9 cellular contexts compared by ENCODE assay signal in the genomic region with DNA sequence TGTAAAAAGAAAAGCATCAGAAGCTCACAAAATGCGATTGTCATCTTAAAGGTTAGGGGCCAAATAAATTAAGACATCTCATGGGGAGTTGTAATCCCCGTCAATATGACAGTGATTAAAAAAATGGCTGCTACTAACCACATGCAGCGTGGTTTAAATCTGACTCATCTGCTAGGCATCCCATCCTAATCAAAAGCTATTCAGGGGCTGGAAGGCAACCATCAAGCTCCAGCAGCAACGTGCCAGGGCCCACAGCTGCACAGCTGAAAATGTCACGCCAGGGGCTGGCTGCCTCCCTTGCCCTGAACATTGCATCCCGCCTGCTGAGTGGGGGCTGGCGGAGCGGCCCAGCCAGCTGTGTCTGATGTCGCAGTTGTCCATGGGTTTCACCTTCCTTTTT.
A peak's percentile ranks its signal among the peaks of the same experiment; 100 is the strongest.
DNase-seq lines count a peak whose midpoint lies in the region; ATAC-seq and TF ChIP-seq lines count a peak whose summit lies in the region.
"Had no signal": no experiment of that assay in that cellular context is flagged by ENCODE, and none has a peak within 500 bp of the region (broad histone marks: within the 10 kb centered on the region; RNA-seq: fewer than 3 reads in every experiment).

No MANE protein-coding gene starts in this region.

- peak overlapping the region; percentile 27 to 31 for H3K27ac ChIP-seq in ascending aorta
- no peak overlapping the region for H3K27ac ChIP-seq in gastrocnemius medialis

- H3K9me3 ChIP-seq in ascending aorta (no peaks in the 10 kb centered on the region), gastrocnemius medialis (no peaks in the 10 kb centered on the region)

- ATAC-seq in gastrocnemius medialis (peak; percentile 68 to 81), HG03196 (IDR thresholded peaks at IDR 0.05; ENCODE audit: unreplicated experiment) (no peak)

- H3K4me1 ChIP-seq in ascending aorta (no peaks in the 10 kb centered on the region), gastrocnemius medialis (no peaks in the 10 kb centered on the region)

- intact Hi-C loops in ascending aorta (cut with DNase I), result no loop called here
- intact Hi-C loops in gastrocnemius medialis (cut with DNase I; ENCODE audit: low total_unique reads), result no loop called here

- no peak for TF ChIP-seq CTCF in ascending aorta (IDR thresholded peaks at IDR 0.05)
- TF ChIP-seq CTCF in gastrocnemius medialis (IDR thresholded peaks at IDR 0.05 in 4 of 5, conservative IDR thresholded peaks at IDR 0.05 in 1 of 5), result no peak

- H3K27me3 ChIP-seq in ascending aorta (no peaks in the 10 kb centered on the region), gastrocnemius medialis (no peaks in the 10 kb centered on the region)

- TF ChIP-seq POLR2A in gastrocnemius medialis (IDR thresholded peaks at IDR 0.05), result no peak

- H3K4me3 ChIP-seq in ascending aorta (no peak overlapping the region), gastrocnemius medialis (no peak overlapping the region)

- DNase-seq in HCEC 1CT, result peak; percentile 98
- peak in 1 of 2 donors; percentile 66 for DNase-seq in ascending aorta (ENCODE audit: low spot score in 2 of 2)
- DNase-seq in hepatic stellate cell (ENCODE audit: low spot score), result peak; percentile 71
- peak; percentile 37 to 66 for DNase-seq in gastrocnemius medialis
- no peak for DNase-seq in stimulated activated CD4-positive, alpha-beta T cell treated with anti-CD3 and anti-CD28 coated beads, Interleukin-4, amount 100 ng/mL, for 1 hour
- no peak for DNase-seq in OCI-M2 (lab: John Stamatoyannopoulos, UW; ENCODE audit: unreplicated experiment)
- no peak for DNase-seq in NCI-H1436 treated with DMSO at 0.1 percent for 48 hours (lab: John Stamatoyannopoulos, UW)
- DNase-seq: KG1 had no signal

- no peaks in the 10 kb centered on the region for H3K36me3 ChIP-seq in ascending aorta
- no peaks in the 10 kb centered on the region for H3K36me3 ChIP-seq in gastrocnemius medialis

- in situ Hi-C loops in gastrocnemius medialis (cut with MboI; ENCODE audit: low sequenced_read_pairs in 4 of 4), result no loop called here

Comparison
In these comparisons a context has a peak if more than half of its experiments do, and no peak if none do; other contexts are left out.
1. DNase-seq: peak in HCEC 1CT (single experiment), hepatic stellate cell (single experiment) and gastrocnemius medialis (2 of 2); none in stimulated activated CD4-positive, alpha-beta T cell treated with anti-CD3 and anti-CD28 coated beads, Interleukin-4, amount 100 ng/mL, for 1 hour (single experiment), OCI-M2 (single experiment) and NCI-H1436 treated with DMSO at 0.1 percent for 48 hours (single experiment).
2. H3K27ac ChIP-seq: peak in ascending aorta (2 of 2); none in gastrocnemius medialis (0 of 4).